18 cellular contexts compared by ENCODE assay signal in genomic region chr7:2707481-2707880, GRCh38. TPM values are rescaled to one million over a fixed set of nuclear protein-coding genes. Genes with fewer than 3 reads are reported as not detected.
DNase-seq lines count a peak whose midpoint lies in the region; ATAC-seq and TF ChIP-seq lines count a peak whose summit lies in the region.
"Had no signal": no experiment of that assay in that cellular context is flagged by ENCODE, and none has a peak within 500 bp of the region (broad histone marks: within the 10 kb centered on the region; RNA-seq: fewer than 3 reads in every experiment).

No MANE protein-coding gene starts in this region.

- H3K27ac Mint-ChIP-seq in HFFc6 = 0 out of 2 replicates have a peak overlapping the region, but pooled peaks have one; percentile 1
- H3K27ac Mint-ChIP-seq in endodermal cell = peak overlapping the region; percentile 78
- H3K27ac Mint-ChIP-seq in progenitor cell of endocrine pancreas = peak overlapping the region; percentile 57
- H3K27ac Mint-ChIP-seq: T-cell had no signal

- H3K4me3 Mint-ChIP-seq in HFFc6 (no peak overlapping the region), endodermal cell (no peak overlapping the region), progenitor cell of endocrine pancreas (ENCODE audit: low read depth) (no peak overlapping the region)
- H3K4me3 Mint-ChIP-seq: T-cell had no signal

- TF ChIP-seq CTCF in HFFc6 (IDR thresholded peaks at IDR 0.05) = no peak
- TF ChIP-seq CTCF in endodermal cell (conservative IDR thresholded peaks at IDR 0.05) = no peak
- TF ChIP-seq CTCF in progenitor cell of endocrine pancreas (IDR thresholded peaks at IDR 0.05; ENCODE audit: unreplicated experiment) = no peak

- peaks cover 0 to 35% (median 0%) of the 10 kb centered on the region in 11 experiments; a peak in 4 of 22 replicates for H4K20me1 ChIP-seq in BLaER1 treated with 17β-estradiol and CSF1 and Interleukin-3, amounts not matched to agents 10 nM and 100 nM

- H3K36me3 ChIP-seq in BLaER1 treated with 17β-estradiol and CSF1 and Interleukin-3, amounts not matched to agents 10 nM and 100 nM = no peaks in the 10 kb centered on the region
- H3K36me3 ChIP-seq in endodermal cell (ENCODE audit: control insufficient read depth, insufficient read depth, low read length) = no peaks in the 10 kb centered on the region

- H3K4me2 ChIP-seq in BLaER1 treated with 17β-estradiol and CSF1 and Interleukin-3, amounts not matched to agents 10 nM and 100 nM = peak overlapping the region in 9 of 11 experiments; percentile 2 to 97 (median 63); a peak in 13 of 22 replicates

- H3K27ac ChIP-seq in BLaER1 treated with 17β-estradiol and CSF1 and Interleukin-3, amounts not matched to agents 10 nM and 100 nM = peak overlapping the region in 1 of 11 experiments; percentile 14; a peak in 1 of 22 replicates
- no peak overlapping the region for H3K27ac ChIP-seq in endodermal cell (ENCODE audit: low read depth, low read length)

- H3K27me3 Mint-ChIP-seq in HFFc6 (ENCODE audit: insufficient read depth) (no peaks in the 10 kb centered on the region; the same call in 1 of the 2 replicates), endodermal cell (ENCODE audit: insufficient read depth) (no peaks in the 10 kb centered on the region), progenitor cell of endocrine pancreas (peaks cover 5% of the 10 kb centered on the region)

- peaks cover 0 to 10% (median 0%) of the 10 kb centered on the region in 11 experiments; a peak in 1 of 22 replicates for H3K9me3 ChIP-seq in BLaER1 treated with 17β-estradiol and CSF1 and Interleukin-3, amounts not matched to agents 10 nM and 100 nM (replicated peaks in 1 of 11)
- H3K9me3 ChIP-seq in endodermal cell (ENCODE audit: control insufficient read depth, low read length) = no peaks in the 10 kb centered on the region
- H3K9me3 ChIP-seq: MG63 had no signal

- H3K27me3 ChIP-seq in BLaER1 treated with 17β-estradiol and CSF1 and Interleukin-3, amounts not matched to agents 10 nM and 100 nM = peaks cover 0 to 24% (median 0%) of the 10 kb centered on the region in 11 experiments; a peak in 7 of 22 replicates
- H3K27me3 ChIP-seq in endodermal cell (ENCODE audit: control insufficient read depth, insufficient read depth, low read length, poor library complexity, severe bottlenecking) = no peaks in the 10 kb centered on the region
- H3K27me3 ChIP-seq: MG63 had no signal

- H3K36me3 Mint-ChIP-seq in HFFc6 (ENCODE audit: low read depth) (peaks cover 14% of the 10 kb centered on the region), endodermal cell (ENCODE audit: low read depth) (peaks cover 6% of the 10 kb centered on the region), progenitor cell of endocrine pancreas (ENCODE audit: insufficient read depth) (peaks cover 4% of the 10 kb centered on the region)
- H3K36me3 Mint-ChIP-seq: T-cell had no signal

- H3K4me1 Mint-ChIP-seq in HFFc6 (ENCODE audit: low read depth) = peaks cover 5% of the 10 kb centered on the region; the same call in 1 of the 2 replicates
- peaks cover 17% of the 10 kb centered on the region for H3K4me1 Mint-ChIP-seq in endodermal cell
- peaks cover 7% of the 10 kb centered on the region for H3K4me1 Mint-ChIP-seq in progenitor cell of endocrine pancreas (ENCODE audit: low read depth)

- no peak overlapping the region for H3K4me3 ChIP-seq in BLaER1 treated with 17β-estradiol and CSF1 and Interleukin-3, amounts not matched to agents 10 nM and 100 nM
- no peak overlapping the region for H3K4me3 ChIP-seq in endodermal cell (ENCODE audit: low read length)
- H3K4me3 ChIP-seq: MG63 had no signal

- no peak for ATAC-seq in GM18519 (IDR thresholded peaks at IDR 0.05; ENCODE audit: low FRiP score, unreplicated experiment)
- ATAC-seq: Panc1, T-cell had no signal

- no peaks in the 10 kb centered on the region for H3K9me3 Mint-ChIP-seq in HFFc6
- no peaks in the 10 kb centered on the region for H3K9me3 Mint-ChIP-seq in endodermal cell
- H3K9me3 Mint-ChIP-seq in progenitor cell of endocrine pancreas (ENCODE audit: low read depth) = no peaks in the 10 kb centered on the region
- H3K9me3 Mint-ChIP-seq: T-cell had no signal

- 84 to 85% methylated on average over 5 to 8 of the region's 8 CpGs for WGBS in endodermal cell (ENCODE audit: insufficient coverage in 1 of 2, insufficient read length in 1 of 2), 2 experiments

- no peak for DNase-seq in HFFc6
- peak; percentile 49 for DNase-seq in endodermal cell
- no peak for DNase-seq in progenitor cell of endocrine pancreas (ENCODE audit: low spot score, unreplicated experiment)
- no peak for DNase-seq in RPMI8226
- DNase-seq in activated naive CD4-positive, alpha-beta T cell treated with Interleukin-2 at 50 U/mL for 16 hours = no peak
- DNase-seq: EL, GF-D8, Kasumi-1, MG63, NCI-H1417 treated with DMSO at 0.1 percent for 48 hours, NCI-H2029, NCI-H2227 treated with DMSO at 0.1 percent for 48 hours, NCI-H510A, NCI-H774, T-cell had no signal

- no peak overlapping the region; a peak in 1 of 22 replicates for H3K9ac ChIP-seq in BLaER1 treated with 17β-estradiol and CSF1 and Interleukin-3, amounts not matched to agents 10 nM and 100 nM
- no peak overlapping the region for H3K9ac ChIP-seq in endodermal cell (ENCODE audit: extremely low read depth, low read length, poor library complexity, severe bottlenecking)

- H3K4me1 ChIP-seq in BLaER1 treated with 17β-estradiol and CSF1 and Interleukin-3, amounts not matched to agents 10 nM and 100 nM = peaks cover 36 to 80% (median 71%) of the 10 kb centered on the region in 10 experiments
- H3K4me1 ChIP-seq in endodermal cell (ENCODE audit: control insufficient read depth, insufficient read depth, low read length) = no peaks in the 10 kb centered on the region

RNA-seq across cellular contexts. Expression of gene AMZ1, which starts 19.5 kb away (rescaled TPM):
- total RNA-seq in HFFc6 (2021; fragmentation: NEBNext Ultra II Directional; extraction: Animal tissue kit (Norgen Biotek cat#: 25700)) = 10 to 100 TPM in 2 of 6 experiments, 1 to 10 TPM in 4; 6.2 to 11.3 (median 7.8) TPM
- total RNA-seq in endodermal cell (1 to 10 TPM in 1 of 2 donors, under 1 TPM in 1; 0.66 to 1.6 TPM), progenitor cell of endocrine pancreas (0.07 and 0.19 TPM in 2 replicates)
- polyA plus RNA-seq in endodermal cell (2013, experiment 1 of 2) = 0.07 TPM
- polyA plus RNA-seq in endodermal cell (2013, experiment 2 of 2) = not detected

Comparison
In these comparisons a context has a peak if more than half of its experiments do, and no peak if none do; other contexts are left out.
1. H3K27ac Mint-ChIP-seq: peak in every context shown above with its lines; median percentile 78 in endodermal cell; 57 in progenitor cell of endocrine pancreas; 1 in HFFc6.